Comparison of ENCODE assay signal across 8 cellular contexts in genomic region chr2:203327582-203327917, GRCh38.
A peak's percentile ranks its signal among the peaks of the same experiment; 100 is the strongest.
DNase-seq lines count a peak whose midpoint lies in the region; ATAC-seq and TF ChIP-seq lines count a peak whose summit lies in the region.

No MANE protein-coding gene starts in this region.

- H3K9me3 Mint-ChIP-seq in memory B cell = no peaks in the 10 kb centered on the region

- DNase-seq in NCI-H2171 treated with DMSO at 0.1 percent for 48 hours (lab: John Stamatoyannopoulos, UW) (peak; percentile 64), NCI-H2171 (lab: John Stamatoyannopoulos, UW) (no peak), NCI-H1694 treated with DMSO at 0.1 percent for 48 hours (lab: John Stamatoyannopoulos, UW) (peak; percentile 47), cardiac fibroblast (ENCODE audit: low read depth in 2 of 2) (peak in 1 of 2 donors; percentile 15), memory B cell (ENCODE audit: low spot score in 2 of 2) (no peak), SW 1271 (lab: John Stamatoyannopoulos, UW) (no peak)
- DNase-seq in stimulated activated naive CD4-positive, alpha-beta T cell treated with Interleukin-2 at 50 U/mL for 16 hours (lab: John Stamatoyannopoulos, UW) = no peak

- H3K4me3 ChIP-seq in cardiac fibroblast (replicated peaks in 1 of 2; ENCODE audit: low read depth in 2 of 2, low read length in 2 of 2) = peak overlapping the region; percentile 72 to 91

- peak overlapping the region; percentile 88 for H3K4me3 Mint-ChIP-seq in memory B cell

- TF ChIP-seq CTCF in cardiac fibroblast (IDR thresholded peaks at IDR 0.05; ENCODE audit: low read depth, low read length) = no peak

- no peaks in the 10 kb centered on the region for H3K27me3 Mint-ChIP-seq in memory B cell

- H3K4me1 Mint-ChIP-seq in memory B cell = peaks cover 15% of the 10 kb centered on the region

- no peaks in the 10 kb centered on the region for H3K36me3 Mint-ChIP-seq in memory B cell

- H3K27ac Mint-ChIP-seq in memory B cell = peak overlapping the region; percentile 79

- ATAC-seq in memory B cell (ENCODE audit: low read depth) = no peak
- no peak for ATAC-seq in HG03280 (IDR thresholded peaks at IDR 0.05; ENCODE audit: unreplicated experiment)

Comparison
In these comparisons a context has a peak if more than half of its experiments do, and no peak if none do; other contexts are left out.
1. DNase-seq: peak in NCI-H2171 treated with DMSO at 0.1 percent for 48 hours (single experiment) and NCI-H1694 treated with DMSO at 0.1 percent for 48 hours (single experiment); none in NCI-H2171 (single experiment), memory B cell (0 of 2), stimulated activated naive CD4-positive, alpha-beta T cell treated with Interleukin-2 at 50 U/mL for 16 hours (single experiment) and SW 1271 (0 of 2).